10 cellular contexts compared by ENCODE assay signal in the genomic region with DNA sequence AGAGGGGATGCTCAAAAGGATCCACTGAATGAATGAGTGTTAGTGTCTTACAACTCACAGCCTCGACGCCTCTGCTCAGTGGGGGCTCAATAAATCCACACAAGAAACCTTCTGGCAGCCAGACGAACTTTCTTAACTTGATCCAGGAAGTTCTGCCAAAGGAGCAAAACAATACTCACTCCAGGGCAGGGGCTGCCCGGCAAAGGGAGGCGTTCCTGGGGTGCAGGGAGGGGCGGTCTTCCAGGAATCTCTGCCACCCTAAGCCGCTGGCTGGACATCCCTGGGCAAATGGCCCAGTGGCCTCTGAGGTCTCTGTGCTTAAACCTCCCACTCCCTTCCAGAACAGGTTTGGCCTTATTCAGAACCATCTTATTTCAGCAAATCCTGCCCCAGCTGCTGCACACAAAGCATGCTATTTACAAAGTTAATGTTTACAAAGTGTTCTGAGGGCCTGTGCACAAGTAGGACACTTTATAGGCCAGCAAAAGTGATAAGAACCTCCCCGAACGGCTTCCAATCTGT. TPM values are rescaled to one million over a fixed set of nuclear protein-coding genes. Genes with fewer than 3 reads are reported as not detected.
DNase-seq lines count a peak whose midpoint lies in the region; ATAC-seq and TF ChIP-seq lines count a peak whose summit lies in the region.
"Had no signal": no experiment of that assay in that cellular context is flagged by ENCODE, and none has a peak within 500 bp of the region (broad histone marks: within the 10 kb centered on the region; RNA-seq: fewer than 3 reads in every experiment).

No MANE protein-coding gene starts in this region.

- H3K4me3 Mint-ChIP-seq in nephron: no peak overlapping the region

- peak overlapping the region; percentile 29 to 88 (median 79) for H3K27ac Mint-ChIP-seq in nephron

- in situ Hi-C loops in HAP-1 (cut with MboI; ENCODE audit: low sequenced_read_pairs): no loop called here

- H3K27me3 ChIP-seq in uterus (no peaks in the 10 kb centered on the region), HAP-1 (ENCODE audit: low read depth) (no peaks in the 10 kb centered on the region)
- H3K27me3 ChIP-seq: SJSA1 had no signal

- H3K36me3 Mint-ChIP-seq in nephron (ENCODE audit: low read depth): no peaks in the 10 kb centered on the region

- H3K27me3 Mint-ChIP-seq in nephron (ENCODE audit: low read depth): peaks cover 20% of the 10 kb centered on the region

- H3K4me1 ChIP-seq in uterus: peaks cover 0 to 7% of the 10 kb centered on the region in 2 donors
- peaks cover 3% of the 10 kb centered on the region; the same call in 1 of the 2 replicates for H3K4me1 ChIP-seq in HAP-1
- H3K4me1 ChIP-seq: SJSA1 had no signal

- H3K27ac ChIP-seq in uterus: peak overlapping the region; percentile 69 to 70
- H3K27ac ChIP-seq: SJSA1 had no signal

- no peak for TF ChIP-seq CTCF in fibroblast of pulmonary artery (IDR thresholded peaks at IDR 0.05; ENCODE audit: low read length, missing control alignments)
- TF ChIP-seq CTCF in nephron (IDR thresholded peaks at IDR 0.05; ENCODE audit: unreplicated experiment in 3 of 3): no peak
- peak in 1 of 4 experiments; percentile 20 for TF ChIP-seq CTCF in uterus (IDR thresholded peaks at IDR 0.05)

- TF ChIP-seq POLR2A in uterus (IDR thresholded peaks at IDR 0.05): no peak

- H3K36me3 ChIP-seq in uterus (no peaks in the 10 kb centered on the region), HAP-1 (replicated peaks) (no peaks in the 10 kb centered on the region)
- H3K36me3 ChIP-seq: SJSA1 had no signal

- H3K4me3 ChIP-seq in fibroblast of pulmonary artery (replicated peaks; ENCODE audit: low read depth, low read length): no peak overlapping the region
- H3K4me3 ChIP-seq in uterus: no peak overlapping the region
- H3K4me3 ChIP-seq in HAP-1: no peak overlapping the region
- H3K4me3 ChIP-seq: SJSA1 had no signal

- H3K9me3 ChIP-seq in uterus: no peaks in the 10 kb centered on the region
- H3K9me3 ChIP-seq in HAP-1: no peaks in the 10 kb centered on the region; the same call in 1 of the 2 replicates
- H3K9me3 ChIP-seq: SJSA1 had no signal

- DNase-seq in Right ventricle myocardium inferior (ENCODE audit: missing footprints): peak; percentile 65
- no peak for DNase-seq in cardiac septum (ENCODE audit: low spot score)
- peak; percentile 43 for DNase-seq in fibroblast of pulmonary artery (ENCODE audit: low read depth)
- DNase-seq in uterus: peak; percentile 72 to 74
- no peak for DNase-seq in HAP-1 (ENCODE audit: low spot score in 2 of 2)
- DNase-seq in NCI-H69 (lab: John Stamatoyannopoulos, UW): no peak
- DNase-seq: NCI-H1417 had no signal

- ATAC-seq in Right ventricle myocardium inferior: peak; percentile 65
- no peak for ATAC-seq in GM18907 (IDR thresholded peaks at IDR 0.05; ENCODE audit: unreplicated experiment)

- intact Hi-C loops in Right ventricle myocardium inferior (cut with DNase I) (no loop called here), cardiac septum (cut with DNase I) (loop anchor here (10.0 kb wide), 1 partner anchor 137 kb away; no protein-coding TSS in a partner anchor), uterus (cut with DNase I; ENCODE audit: low total_unique reads) (loop anchor here (10.0 kb wide), 3 partner anchors 57 to 587 kb away; partner anchors contain the start of gene MED13L)

- peaks cover 18% of the 10 kb centered on the region for H3K4me1 Mint-ChIP-seq in nephron

- H3K9me3 Mint-ChIP-seq in nephron: no peaks in the 10 kb centered on the region

RNA-seq across cellular contexts. Expression of gene MAP1LC3B2, which starts 33.0 kb away (rescaled TPM):
- total RNA-seq in Right ventricle myocardium inferior (3.5 TPM), cardiac septum (1.9 TPM), uterus (1 to 10 TPM in 2 of 4 donors, not detected in 2; 1.8 to 3.6 TPM)

Comparison
In these comparisons a context has a peak if more than half of its experiments do, and no peak if none do; other contexts are left out.
1. DNase-seq: peak in Right ventricle myocardium inferior (single experiment), fibroblast of pulmonary artery (single experiment) and uterus (2 of 2); none in cardiac septum (single experiment), HAP-1 (0 of 2) and NCI-H69 (single experiment).